In genomic region chr19:18636183-18636968, GRCh38 we compare ENCODE assay signal across 8 cellular contexts. TPM values are rescaled to one million over a fixed set of nuclear protein-coding genes. Genes with fewer than 3 reads are reported as not detected.
A peak's percentile ranks its signal among the peaks of the same experiment; 100 is the strongest.
DNase-seq lines count a peak whose midpoint lies in the region; ATAC-seq and TF ChIP-seq lines count a peak whose summit lies in the region.

No MANE protein-coding gene starts in this region.

- peak overlapping the region; percentile 93 for H3K4me3 ChIP-seq in AG09309 (ENCODE audit: control insufficient read depth, low read depth, low read length)
- H3K4me3 ChIP-seq in kidney epithelial cell (ENCODE audit: low read depth, low read length), result peak overlapping the region; percentile 73

- TF ChIP-seq CTCF in AG09309 (IDR thresholded peaks at IDR 0.05; ENCODE audit: control insufficient read depth, insufficient read depth, low read depth, low read length, missing control alignments) (no peak), kidney epithelial cell (IDR thresholded peaks at IDR 0.05; ENCODE audit: insufficient read depth, low read length, poor library complexity, severe bottlenecking) (no peak)

- DNase-seq in AG09309 (ENCODE audit: low read depth) (peak; percentile 59), NCI-H446 (lab: John Stamatoyannopoulos, UW) (peak; percentile 95 to 98), cerebellum (ENCODE audit: low spot score) (peak; percentile 100), kidney epithelial cell (ENCODE audit: low read depth) (peak; percentile 83)
- peak; percentile 99 for DNase-seq in activated CD4-positive, alpha-beta T cell treated with anti-CD3 and anti-CD28 coated beads for 1 hour
- DNase-seq in stimulated activated CD4-positive, alpha-beta T cell treated with anti-CD3 and anti-CD28 coated beads, Interleukin-15, amount 100 ng/mL, for 1 hour (ENCODE audit: low read depth in 1 of 2, low spot score in 1 of 2), result peak; percentile 99 to 100

- H3K27me3 ChIP-seq in kidney epithelial cell (ENCODE audit: control insufficient read depth, insufficient read depth, low read length), result peaks cover 6% of the 10 kb centered on the region

- peak; percentile 83 for ATAC-seq in GM19035 (IDR thresholded peaks at IDR 0.05; ENCODE audit: unreplicated experiment)
- peak; percentile 88 for ATAC-seq in HG03354 (IDR thresholded peaks at IDR 0.05; ENCODE audit: poor library complexity, severe bottlenecking, unreplicated experiment)

- no peaks in the 10 kb centered on the region for H3K36me3 ChIP-seq in kidney epithelial cell (ENCODE audit: control insufficient read depth, insufficient read depth, low read length)

RNA-seq across cellular contexts. Expression of gene KLHL26, which starts 0.5 kb away (rescaled TPM):
- total RNA-seq in cerebellum (6.4 TPM), kidney epithelial cell (7.5 and 9.6 TPM in 2 replicates)

RNA-seq across cellular contexts. Expression of gene TMEM59L, which starts 23.7 kb away (rescaled TPM):
- total RNA-seq in cerebellum (28.9 TPM), kidney epithelial cell (3.8 and 6.5 TPM in 2 replicates)

RNA-seq across cellular contexts. Expression of gene CRLF1, which starts 29.8 kb away (rescaled TPM):
- total RNA-seq in cerebellum (3.0 TPM), kidney epithelial cell (16.5 and 30.1 TPM in 2 replicates)

RNA-seq across cellular contexts. Expression of gene CRTC1, which starts 47.1 kb away (rescaled TPM):
- total RNA-seq in cerebellum, result 12.8 TPM
- 2.3 and 5.5 TPM in 2 replicates for total RNA-seq in kidney epithelial cell

RNA-seq across cellular contexts. Expression of gene REX1BD, which starts 47.8 kb away (rescaled TPM):
- total RNA-seq in cerebellum (17.1 TPM), kidney epithelial cell (119 and 136 TPM in 2 replicates)

Comparison
In these comparisons a context has a peak if more than half of its experiments do, and no peak if none do; other contexts are left out.
1. Peak in every context shown above with its lines: DNase-seq, ATAC-seq and H3K4me3 ChIP-seq.